Comparison of ENCODE assay signal across 24 cellular contexts in genomic region chr14:32342854-32343200, GRCh38. TPM values are rescaled to one million over a fixed set of nuclear protein-coding genes. Genes with fewer than 3 reads are reported as not detected.
DNase-seq lines count a peak whose midpoint lies in the region; ATAC-seq and TF ChIP-seq lines count a peak whose summit lies in the region.
"Had no signal": no experiment of that assay in that cellular context is flagged by ENCODE, and none has a peak within 500 bp of the region (broad histone marks: within the 10 kb centered on the region; RNA-seq: fewer than 3 reads in every experiment).

No MANE protein-coding gene starts in this region.

- H3K27me3 ChIP-seq in trophoblast cell (ENCODE audit: insufficient read depth, low read length) (no peaks in the 10 kb centered on the region), stomach (no peaks in the 10 kb centered on the region)
- H3K27me3 ChIP-seq: SJCRH30 had no signal

- no peak overlapping the region for H3K4me3 Mint-ChIP-seq in activated CD4-positive, alpha-beta T cell treated with anti-CD3 and anti-CD28 coated beads, Interleukin-2, amount 10 ng/mL, durations not matched to agents 7 days and 5 days
- H3K4me3 Mint-ChIP-seq: B cell; CD8-positive, alpha-beta T cell had no signal

- intact Hi-C loops in stomach (cut with DNase I; ENCODE audit: low total_unique reads) = no loop called here

- TF ChIP-seq CTCF in RWPE1 (conservative IDR thresholded peaks at IDR 0.05; ENCODE audit: low read depth) (no peak), stomach (IDR thresholded peaks at IDR 0.05) (no peak)

- H3K79me1 ChIP-seq in trophoblast cell (ENCODE audit: low read length) = peaks cover 27% of the 10 kb centered on the region

- H3K18ac ChIP-seq in trophoblast cell (ENCODE audit: low read length) = peak overlapping the region; percentile 16

- peak overlapping the region; percentile 11 for H2AK5ac ChIP-seq in trophoblast cell (ENCODE audit: low read length)

- no peak for TF ChIP-seq EP300 in stomach (IDR thresholded peaks at IDR 0.05)

- DNase-seq in activated CD4-positive, alpha-beta T cell treated with anti-CD3 and anti-CD28 coated beads, Interleukin-2, amount 10 ng/mL, durations not matched to agents 7 days and 5 days = no peak
- DNase-seq in activated CD4-positive, alpha-beta T cell treated with anti-CD3 and anti-CD28 coated beads for 1 hour = no peak
- DNase-seq in RWPE1 (ENCODE audit: low spot score) (no peak), epithelial cell of prostate (ENCODE audit: low read depth, low spot score) (no peak), trophoblast cell (no peak), stomach (no peak), NAMALWA (ENCODE audit: low spot score) (no peak)
- DNase-seq: Caco-2; CD8-positive, alpha-beta T cell; DMS79; EL; GDM1; Kasumi-1; MV-4-11; NCI-H2029; NCI-H2227 treated with DMSO at 0.1 percent for 48 hours; NCI-H526 treated with DMSO at 0.1 percent for 48 hours; SJCRH30 had no signal

- no peak overlapping the region for H3K23ac ChIP-seq in trophoblast cell (ENCODE audit: low read length)

- H3K4me1 ChIP-seq in trophoblast cell (ENCODE audit: control insufficient read depth in 1 of 2, insufficient read depth in 2 of 2, low read length in 2 of 2) (peaks cover 10 to 13% of the 10 kb centered on the region in 2 experiments), stomach (no peaks in the 10 kb centered on the region)

- peak overlapping the region; percentile 67 for H3K27ac Mint-ChIP-seq in activated CD4-positive, alpha-beta T cell treated with anti-CD3 and anti-CD28 coated beads, Interleukin-2, amount 10 ng/mL, durations not matched to agents 7 days and 5 days
- H3K27ac Mint-ChIP-seq: B cell; CD8-positive, alpha-beta T cell had no signal

- H4K12ac ChIP-seq in trophoblast cell (ENCODE audit: low read depth, low read length) = no peak overlapping the region

- no peak overlapping the region for H2AFZ ChIP-seq in trophoblast cell (ENCODE audit: insufficient read depth, low read length, poor library complexity)

- H3K9me3 ChIP-seq in trophoblast cell (ENCODE audit: insufficient read depth, low read depth, low read length) (no peaks in the 10 kb centered on the region), stomach (no peaks in the 10 kb centered on the region)
- H3K9me3 ChIP-seq: Caco-2, SJCRH30 had no signal

- WGBS in trophoblast cell (ENCODE audit: extremely low coverage, insufficient coverage, insufficient read length) = no CpG with 5 or more reads among the region's 2 CpGs
- 35 to 51% (median 48%) methylated on average over 2 of the region's 2 CpGs for WGBS in stomach, 5 donors

- ATAC-seq in GM18858 (IDR thresholded peaks at IDR 0.05; ENCODE audit: unreplicated experiment) = no peak
- ATAC-seq: CD8-positive, alpha-beta T cell; GM12878; Panc1 had no signal

- H3K4ac ChIP-seq in trophoblast cell (ENCODE audit: low read depth, low read length) = peak overlapping the region; percentile 19

- peak overlapping the region; percentile 11 for H4K8ac ChIP-seq in trophoblast cell (ENCODE audit: low read depth, low read length)

- H3K9me3 Mint-ChIP-seq in activated CD4-positive, alpha-beta T cell treated with anti-CD3 and anti-CD28 coated beads, Interleukin-2, amount 10 ng/mL, durations not matched to agents 7 days and 5 days = no peaks in the 10 kb centered on the region
- H3K9me3 Mint-ChIP-seq: CD8-positive, alpha-beta T cell had no signal

- H3K4me2 ChIP-seq in trophoblast cell (ENCODE audit: low read length) = no peak overlapping the region

- H3K4me3 ChIP-seq in trophoblast cell (ENCODE audit: low read depth, low read length) = no peak overlapping the region
- no peak overlapping the region for H3K4me3 ChIP-seq in stomach
- H3K4me3 ChIP-seq: GM12878, SJCRH30 had no signal

- peak overlapping the region; percentile 59 for H3K14ac ChIP-seq in trophoblast cell (ENCODE audit: low read length)

- no peak overlapping the region for H3K9ac ChIP-seq in trophoblast cell (ENCODE audit: low read length)

- no peaks in the 10 kb centered on the region for H3K27me3 Mint-ChIP-seq in activated CD4-positive, alpha-beta T cell treated with anti-CD3 and anti-CD28 coated beads, Interleukin-2, amount 10 ng/mL, durations not matched to agents 7 days and 5 days

- H3K36me3 ChIP-seq in trophoblast cell (ENCODE audit: control insufficient read depth in 1 of 2, insufficient read depth in 2 of 2, low read length in 2 of 2) (no peaks in the 10 kb centered on the region), stomach (no peaks in the 10 kb centered on the region)
- H3K36me3 ChIP-seq: SJCRH30 had no signal

- H2BK5ac ChIP-seq in trophoblast cell (ENCODE audit: low read depth, low read length, poor library complexity) = peak overlapping the region; percentile 45

- CTCF ChIA-PET in activated CD4-positive, alpha-beta T cell treated with anti-CD3 and anti-CD28 coated beads, Interleukin-2, amount 10 ng/mL, durations not matched to agents 7 days and 5 days (lab: Charles Lee) = no interaction called here
- CTCF ChIA-PET in RWPE1 (lab: Yijun Ruan, JAX) = no interaction called here

- TF ChIP-seq POLR2A in stomach (IDR thresholded peaks at IDR 0.05) = no peak

- peak overlapping the region; percentile 93 for H4K91ac ChIP-seq in trophoblast cell (ENCODE audit: low read depth, low read length)

- peak overlapping the region; percentile 89 for H2BK12ac ChIP-seq in trophoblast cell (ENCODE audit: low read length)

- no peaks in the 10 kb centered on the region for H3K36me3 Mint-ChIP-seq in activated CD4-positive, alpha-beta T cell treated with anti-CD3 and anti-CD28 coated beads, Interleukin-2, amount 10 ng/mL, durations not matched to agents 7 days and 5 days (ENCODE audit: low read depth)
- H3K36me3 Mint-ChIP-seq: CD8-positive, alpha-beta T cell had no signal

- no peaks in the 10 kb centered on the region for H3K4me1 Mint-ChIP-seq in activated CD4-positive, alpha-beta T cell treated with anti-CD3 and anti-CD28 coated beads, Interleukin-2, amount 10 ng/mL, durations not matched to agents 7 days and 5 days
- H3K4me1 Mint-ChIP-seq: B cell had no signal

- H2BK120ac ChIP-seq in trophoblast cell (ENCODE audit: insufficient read depth, low read length, poor library complexity) = peak overlapping the region; percentile 93

- POLR2A ChIA-PET in activated CD4-positive, alpha-beta T cell treated with anti-CD3 and anti-CD28 coated beads, Interleukin-2, amount 10 ng/mL, durations not matched to agents 7 days and 5 days (lab: Charles Lee) = no interaction called here
- POLR2A ChIA-PET in RWPE1 (lab: Yijun Ruan, JAX; ENCODE audit: low non-redundant PET) = no interaction called here

- H3K27ac ChIP-seq in RWPE1 = peak overlapping the region; percentile 52; the same call in 1 of the 2 replicates
- H3K27ac ChIP-seq in epithelial cell of prostate = peak overlapping the region; percentile 97
- H3K27ac ChIP-seq in trophoblast cell (ENCODE audit: low read depth, low read length) = peak overlapping the region; percentile 59
- no peak overlapping the region for H3K27ac ChIP-seq in stomach
- H3K27ac ChIP-seq: 22Rv1, C4-2B, SJCRH30 had no signal

- H3K79me2 ChIP-seq in trophoblast cell (ENCODE audit: control insufficient read depth, insufficient read depth, low read length, poor library complexity) = peaks cover 2% of the 10 kb centered on the region

RNA-seq across cellular contexts. Expression of gene AKAP6, which starts 13.7 kb away (rescaled TPM):
- total RNA-seq in activated CD4-positive, alpha-beta T cell treated with anti-CD3 and anti-CD28 coated beads, Interleukin-2, amount 10 ng/mL, durations not matched to agents 7 days and 5 days = under 1 TPM; 0.62 to 0.67 TPM
- polyA plus RNA-seq in trophoblast cell (2013) = 0.41 and 0.47 TPM in 2 replicates
- total RNA-seq in stomach = 100 to 1,000 TPM in 1 of 5 donors, 10 to 100 TPM in 1, 1 to 10 TPM in 3; 3.2 to 132 (median 3.5) TPM
- 1 to 10 TPM in 1 of 3 donors, under 1 TPM in 2; 0.15 to 1.4 (median 0.31) TPM for polyA plus RNA-seq in stomach

Comparison
In these comparisons a context has a peak if more than half of its experiments do, and no peak if none do; other contexts are left out.
1. H3K27ac ChIP-seq: peak in RWPE1 (single experiment), epithelial cell of prostate (single experiment) and trophoblast cell (single experiment); none in stomach (0 of 5).